8 cellular contexts compared by ENCODE assay signal in genomic region chr10:5813341-5814109, GRCh38. TPM values are rescaled to one million over a fixed set of nuclear protein-coding genes. Genes with fewer than 3 reads are reported as not detected.
DNase-seq lines count a peak whose midpoint lies in the region; ATAC-seq, FAIRE-seq and TF ChIP-seq lines count a peak whose summit lies in the region.

Gene GDI2 (minus strand): TSS chr10:5813434. CDS start chr10:5813258, 176 bp downstream.

- H3K9me3 Mint-ChIP-seq in activated naive CD8-positive, alpha-beta T cell treated with anti-CD3 and anti-CD28 coated beads, Interleukin-2, amount 50 U/mL, for 24 hours: no peaks in the 10 kb centered on the region

- H3K27me3 ChIP-seq in pancreas (no peaks in the 10 kb centered on the region), thyroid gland (no peaks in the 10 kb centered on the region)

- peak within 1 kb of the TSS; percentile 91 to 99 (median 98) for H3K27ac ChIP-seq in pancreas
- peak within 1 kb of the TSS; percentile 93 to 98 (median 97) for H3K27ac ChIP-seq in thyroid gland

- peak within 1 kb of the TSS; percentile 91 for H3K4me3 Mint-ChIP-seq in activated naive CD8-positive, alpha-beta T cell treated with anti-CD3 and anti-CD28 coated beads, Interleukin-2, amount 50 U/mL, for 24 hours

- DNase-seq in GM12892 (ENCODE audit: insufficient read length) (peak; percentile 89), NCI-H1436 (lab: John Stamatoyannopoulos, UW) (peak; percentile 97), SW480 (ENCODE audit: low spot score) (peak; percentile 96), Right ventricle myocardium superior (peak; percentile 97), pancreas (peak; percentile 94 to 97 (median 96)), thyroid gland (peak; percentile 96)
- peak; percentile 97 for DNase-seq in activated naive CD8-positive, alpha-beta T cell treated with anti-CD3 and anti-CD28 coated beads, Interleukin-2, amount 50 U/mL, for 24 hours

- peaks cover 71% of the 10 kb centered on the region for H3K4me1 Mint-ChIP-seq in activated naive CD8-positive, alpha-beta T cell treated with anti-CD3 and anti-CD28 coated beads, Interleukin-2, amount 50 U/mL, for 24 hours

- FAIRE-seq in GM12892 (lab: Jason Lieb, UNC): peak; percentile 97
- FAIRE-seq in pancreas (lab: Jason Lieb, UNC): no peak

- peak; percentile 76 for ATAC-seq in HG02840 (IDR thresholded peaks at IDR 0.05; ENCODE audit: low FRiP score, unreplicated experiment)
- ATAC-seq in activated naive CD8-positive, alpha-beta T cell treated with anti-CD3 and anti-CD28 coated beads, Interleukin-2, amount 50 U/mL, for 24 hours: peak; percentile 90
- peak; percentile 98 for ATAC-seq in Right ventricle myocardium superior (ENCODE audit: poor library complexity)
- peak; percentile 94 to 98 (median 96) for ATAC-seq in pancreas

- intact Hi-C loops in Right ventricle myocardium superior (cut with DNase I) (loop anchor here (5.0 kb wide), 1 partner anchor 74 kb away; the partner anchor contains the start of gene ANKRD16), pancreas (cut with DNase I) (no loop called here), thyroid gland (cut with DNase I) (loop anchor here (5.0 to 10.0 kb wide), 2 partner anchors 59 to 129 kb away; partner anchors contain the start of gene TASOR2)

- H3K36me3 ChIP-seq in pancreas (no peaks in the 10 kb centered on the region), thyroid gland (no peaks in the 10 kb centered on the region)

- no peaks in the 10 kb centered on the region for H3K27me3 Mint-ChIP-seq in activated naive CD8-positive, alpha-beta T cell treated with anti-CD3 and anti-CD28 coated beads, Interleukin-2, amount 50 U/mL, for 24 hours

- H3K9me3 ChIP-seq in pancreas (no peaks in the 10 kb centered on the region), thyroid gland (no peaks in the 10 kb centered on the region)

- H3K4me1 ChIP-seq in pancreas: peaks cover 22 to 38% (median 27%) of the 10 kb centered on the region in 3 donors
- peaks cover 32 to 36% of the 10 kb centered on the region in 2 donors for H3K4me1 ChIP-seq in thyroid gland

- peaks cover 40% of the 10 kb centered on the region for H3K36me3 Mint-ChIP-seq in activated naive CD8-positive, alpha-beta T cell treated with anti-CD3 and anti-CD28 coated beads, Interleukin-2, amount 50 U/mL, for 24 hours (ENCODE audit: low read depth)

- H3K27ac Mint-ChIP-seq in activated naive CD8-positive, alpha-beta T cell treated with anti-CD3 and anti-CD28 coated beads, Interleukin-2, amount 50 U/mL, for 24 hours: peak within 1 kb of the TSS; percentile 97

- TF ChIP-seq POLR2A in GM12892 (IDR thresholded peaks at IDR 0.05; ENCODE audit: low read depth, low read length): peak; percentile 91
- TF ChIP-seq POLR2A in thyroid gland (IDR thresholded peaks at IDR 0.05): peak; percentile 52 to 89

- no peak for TF ChIP-seq CTCF in pancreas (IDR thresholded peaks at IDR 0.05)
- TF ChIP-seq CTCF in thyroid gland (IDR thresholded peaks at IDR 0.05): peak in 1 of 6 experiments; percentile 8

- 0 to 1% methylated on average over 60 to 77 of the region's 77 CpGs for WGBS in pancreas, 2 donors
- WGBS in thyroid gland, 2 donors: 0 to 1% methylated on average over 31 to 37 of the region's 77 CpGs

- H3K4me3 ChIP-seq in pancreas (peak within 1 kb of the TSS; percentile 65 to 89 (median 80)), thyroid gland (replicated peaks in 1 of 3) (peak within 1 kb of the TSS; percentile 93 to 99 (median 95))

RNA-seq across cellular contexts. Expression of gene GDI2, which starts in this region (rescaled TPM):
- polyA plus RNA-seq in GM12892 (2012; ENCODE audit: missing spikeins): 202 TPM
- total RNA-seq in Right ventricle myocardium superior (101 TPM), pancreas (100 to 1,000 TPM; 112 to 171 (median 138) TPM), thyroid gland (100 to 1,000 TPM; 189 to 281 (median 236) TPM)
- polyA plus RNA-seq in pancreas: 10 to 100 TPM; 46.5 to 74.2 TPM

Comparison
In these comparisons a context has a peak if more than half of its experiments do, and no peak if none do; other contexts are left out.
1. Peak in every context shown above with its lines: DNase-seq, ATAC-seq, H3K4me3 ChIP-seq and H3K27ac ChIP-seq.
2. intact Hi-C loops: an anchor here in Right ventricle myocardium superior (5.0 kb wide) and thyroid gland (5.0 to 10.0 kb wide); none called in pancreas.